1 cellular context compared by ENCODE assay signal in genomic region chr11:62806611-62807121, GRCh38.
TF ChIP-seq lines count a peak whose summit lies in the region.

No MANE protein-coding gene starts in this region.

TF ChIP-seq in GM12878, 131 proteins besides CTCF, POLR2A, EP300 and RAD21:
- TF ChIP-seq HDGF (IDR thresholded peaks at IDR 0.05) (no peak), NR2C2 (IDR thresholded peaks at IDR 0.05; ENCODE audit: borderline replicate concordance, control insufficient read depth, insufficient read length, low read depth) (no peak), SMAD5 (IDR thresholded peaks at IDR 0.05; ENCODE audit: low read depth) (no peak)
